8 cellular contexts compared by ENCODE assay signal in the genomic region with DNA sequence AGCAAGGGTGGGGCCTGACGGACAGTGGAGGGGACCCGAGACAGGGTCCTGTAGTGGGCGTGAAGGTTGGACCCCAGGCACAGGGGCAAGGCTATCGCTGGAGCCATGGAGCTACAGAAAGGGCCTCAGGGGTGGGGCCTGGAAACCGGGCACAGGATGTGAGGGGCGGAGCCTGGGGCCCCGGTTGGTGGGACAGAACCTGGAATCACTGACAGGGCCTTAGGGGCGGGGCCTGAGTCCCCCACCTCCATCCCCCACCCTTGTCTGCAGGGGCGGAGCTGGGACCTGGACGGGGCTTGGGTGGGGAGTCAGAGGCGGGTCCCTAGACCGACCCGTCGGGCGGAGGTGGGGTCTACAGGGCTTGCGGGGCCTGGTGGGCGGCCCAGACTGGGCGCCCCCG. TPM values are rescaled to one million over a fixed set of nuclear protein-coding genes. Genes with fewer than 3 reads are reported as not detected.
DNase-seq lines count a peak whose midpoint lies in the region; ATAC-seq and TF ChIP-seq lines count a peak whose summit lies in the region.

No MANE protein-coding gene starts in this region.

- H3K4me1 Mint-ChIP-seq in activated B cell treated with CpG ODN at 0.5 μM for 24 hours = peaks cover 42% of the 10 kb centered on the region

- H3K79me2 ChIP-seq in Karpas-422 (ENCODE audit: low read length) = no peaks in the 10 kb centered on the region

- CTCF ChIA-PET in activated B cell treated with CpG ODN at 0.5 μM for 24 hours (lab: Charles Lee) = interaction anchor here (1.4 kb wide), 1 partner anchor 17 kb away, joined by 3 read pairs; no protein-coding TSS in a partner anchor

- H3K4me1 ChIP-seq in Karpas-422 (ENCODE audit: low read length) (peaks cover 31% of the 10 kb centered on the region), rectal smooth muscle tissue (ENCODE audit: control insufficient read depth, insufficient read depth, low read length) (peaks cover 8% of the 10 kb centered on the region)

- no peak for TF ChIP-seq CTCF in activated B cell treated with CpG ODN at 0.5 μM for 24 hours (IDR thresholded peaks at IDR 0.05)

- no peaks in the 10 kb centered on the region for H3K9me3 Mint-ChIP-seq in activated B cell treated with CpG ODN at 0.5 μM for 24 hours

- H3K36me3 ChIP-seq in Karpas-422 (ENCODE audit: insufficient read depth, low read length) = no peaks in the 10 kb centered on the region
- peaks cover 2% of the 10 kb centered on the region for H3K36me3 ChIP-seq in rectal smooth muscle tissue (ENCODE audit: control insufficient read depth, insufficient read depth, low read length)

- H3K27me3 Mint-ChIP-seq in activated B cell treated with CpG ODN at 0.5 μM for 24 hours = no peaks in the 10 kb centered on the region

- H3K27ac Mint-ChIP-seq in activated B cell treated with CpG ODN at 0.5 μM for 24 hours = no peak overlapping the region

- H2AFZ ChIP-seq in Karpas-422 (ENCODE audit: low read length) = no peak overlapping the region

- peak; percentile 36 for ATAC-seq in activated B cell treated with CpG ODN at 0.5 μM for 24 hours (ENCODE audit: low read depth)
- ATAC-seq in left ventricle myocardium superior = peak; percentile 83
- no peak for ATAC-seq in HG03175 (IDR thresholded peaks at IDR 0.05; ENCODE audit: unreplicated experiment)
- no peak for ATAC-seq in HG02678 (IDR thresholded peaks at IDR 0.05; ENCODE audit: unreplicated experiment)

- peaks cover 22% of the 10 kb centered on the region for H3K36me3 Mint-ChIP-seq in activated B cell treated with CpG ODN at 0.5 μM for 24 hours (ENCODE audit: low read depth)

- peak overlapping the region; percentile 73 for H3K4me2 ChIP-seq in Karpas-422 (ENCODE audit: low read depth, low read length, poor library complexity, severe bottlenecking)

- no peaks in the 10 kb centered on the region for H4K20me1 ChIP-seq in Karpas-422 (ENCODE audit: insufficient read depth, low read depth, low read length)

- H3K9me2 ChIP-seq in Karpas-422 (replicated peaks; ENCODE audit: insufficient read depth, low read length) = no peaks in the 10 kb centered on the region

- peak overlapping the region; percentile 50 for H3K4me3 Mint-ChIP-seq in activated B cell treated with CpG ODN at 0.5 μM for 24 hours

- peak overlapping the region; percentile 53; the same call in 1 of the 2 replicates for H3K27ac ChIP-seq in Karpas-422 (ENCODE audit: low read length)
- H3K27ac ChIP-seq in rectal smooth muscle tissue (ENCODE audit: low read depth, low read length) = no peak overlapping the region

- 0 out of 2 replicates have a peak overlapping the region, but pooled peaks have one; percentile 60 for H3K4me3 ChIP-seq in Karpas-422 (ENCODE audit: low read length)
- H3K4me3 ChIP-seq in rectal smooth muscle tissue (ENCODE audit: low read length) = peak overlapping the region; percentile 32

- 0 out of 2 replicates have a peak overlapping the region, but pooled peaks have one; percentile 73 for H3K9ac ChIP-seq in Karpas-422 (ENCODE audit: low read length)
- H3K9ac ChIP-seq in rectal smooth muscle tissue (ENCODE audit: low read length) = no peak overlapping the region

- intact Hi-C loops in activated B cell treated with CpG ODN at 0.5 μM for 24 hours (cut with micrococcal nuclease) = no loop called here
- intact Hi-C loops in left ventricle myocardium superior (cut with micrococcal nuclease) = no loop called here

- no peaks in the 10 kb centered on the region for H3K9me3 ChIP-seq in Karpas-422 (ENCODE audit: low read length)

- H3K27me3 ChIP-seq in Karpas-422 (ENCODE audit: low read length) = no peaks in the 10 kb centered on the region
- peaks cover 3% of the 10 kb centered on the region for H3K27me3 ChIP-seq in rectal smooth muscle tissue (ENCODE audit: control insufficient read depth, insufficient read depth, low read length)

- POLR2A ChIA-PET in activated B cell treated with CpG ODN at 0.5 μM for 24 hours (lab: Charles Lee) = interaction anchor here (0.7 to 4.7 kb wide), 8 partner anchors 8 to 54 kb away, joined by 3 to 29 read pairs (median 6); a partner anchor contains a TSS

- peak; percentile 86 for DNase-seq in Karpas-422
- DNase-seq in activated B cell treated with CpG ODN at 0.5 μM for 24 hours = no peak
- peak; percentile 92 for DNase-seq in left ventricle myocardium superior
- DNase-seq in SIG-M5 treated with dmso at 0.1 percent for 504 hours (lab: John Stamatoyannopoulos, UW; ENCODE audit: unreplicated experiment) = no peak
- DNase-seq in NOMO-1 treated with dmso at 0.1 percent for 144 hours (lab: John Stamatoyannopoulos, UW; ENCODE audit: unreplicated experiment) = no peak

RNA-seq across cellular contexts. Expression of a gene that starts 26.0 kb away (rescaled TPM):
- 15.1 and 41.4 TPM in 2 replicates for total RNA-seq in Karpas-422 (2014; rRNA removed; shearing (Covaris generic); ENCODE audit: low replicate concordance)
- total RNA-seq in activated B cell treated with CpG ODN at 0.5 μM for 24 hours (71.4 and 83.4 TPM in 2 replicates), left ventricle myocardium superior (18.2 TPM)

RNA-seq across cellular contexts. Expression of a gene that starts 27.8 kb away (rescaled TPM):
- total RNA-seq in Karpas-422 (2014; rRNA removed; shearing (Covaris generic); ENCODE audit: low replicate concordance) = 1.2 and 2.3 TPM in 2 replicates
- total RNA-seq in activated B cell treated with CpG ODN at 0.5 μM for 24 hours (19.0 and 19.9 TPM in 2 replicates), left ventricle myocardium superior (15.7 TPM)

RNA-seq across cellular contexts. Expression of a gene that starts 40.1 kb away (rescaled TPM):
- total RNA-seq in Karpas-422 (2014; rRNA removed; shearing (Covaris generic); ENCODE audit: low replicate concordance) = not detected in 2 replicates
- 0.44 TPM in 1 of 2 replicates, not detected in the other for total RNA-seq in activated B cell treated with CpG ODN at 0.5 μM for 24 hours
- total RNA-seq in left ventricle myocardium superior = 2.0 TPM

RNA-seq across cellular contexts. Expression of a gene that starts 49.6 kb away (rescaled TPM):
- total RNA-seq in Karpas-422 (2014; rRNA removed; shearing (Covaris generic); ENCODE audit: low replicate concordance) = not detected in 2 replicates
- total RNA-seq in activated B cell treated with CpG ODN at 0.5 μM for 24 hours (not detected in 2 replicates), left ventricle myocardium superior (not detected)

RNA-seq across cellular contexts. Expression of a gene that starts 53.3 kb away (rescaled TPM):
- 0.67 and 1.9 TPM in 2 replicates for total RNA-seq in Karpas-422 (2014; rRNA removed; shearing (Covaris generic); ENCODE audit: low replicate concordance)
- total RNA-seq in activated B cell treated with CpG ODN at 0.5 μM for 24 hours (34.5 and 34.6 TPM in 2 replicates), left ventricle myocardium superior (5.4 TPM)

Comparison
In these comparisons a context has a peak if more than half of its experiments do, and no peak if none do; other contexts are left out.
1. DNase-seq: peak in Karpas-422 (single experiment) and left ventricle myocardium superior (single experiment); none in activated B cell treated with CpG ODN at 0.5 μM for 24 hours (single experiment), SIG-M5 treated with dmso at 0.1 percent for 504 hours (single experiment) and NOMO-1 treated with dmso at 0.1 percent for 144 hours (single experiment).
2. ATAC-seq: peak in activated B cell treated with CpG ODN at 0.5 μM for 24 hours (single experiment) and left ventricle myocardium superior (single experiment); none in HG03175 (single experiment) and HG02678 (single experiment).